In the genomic region with DNA sequence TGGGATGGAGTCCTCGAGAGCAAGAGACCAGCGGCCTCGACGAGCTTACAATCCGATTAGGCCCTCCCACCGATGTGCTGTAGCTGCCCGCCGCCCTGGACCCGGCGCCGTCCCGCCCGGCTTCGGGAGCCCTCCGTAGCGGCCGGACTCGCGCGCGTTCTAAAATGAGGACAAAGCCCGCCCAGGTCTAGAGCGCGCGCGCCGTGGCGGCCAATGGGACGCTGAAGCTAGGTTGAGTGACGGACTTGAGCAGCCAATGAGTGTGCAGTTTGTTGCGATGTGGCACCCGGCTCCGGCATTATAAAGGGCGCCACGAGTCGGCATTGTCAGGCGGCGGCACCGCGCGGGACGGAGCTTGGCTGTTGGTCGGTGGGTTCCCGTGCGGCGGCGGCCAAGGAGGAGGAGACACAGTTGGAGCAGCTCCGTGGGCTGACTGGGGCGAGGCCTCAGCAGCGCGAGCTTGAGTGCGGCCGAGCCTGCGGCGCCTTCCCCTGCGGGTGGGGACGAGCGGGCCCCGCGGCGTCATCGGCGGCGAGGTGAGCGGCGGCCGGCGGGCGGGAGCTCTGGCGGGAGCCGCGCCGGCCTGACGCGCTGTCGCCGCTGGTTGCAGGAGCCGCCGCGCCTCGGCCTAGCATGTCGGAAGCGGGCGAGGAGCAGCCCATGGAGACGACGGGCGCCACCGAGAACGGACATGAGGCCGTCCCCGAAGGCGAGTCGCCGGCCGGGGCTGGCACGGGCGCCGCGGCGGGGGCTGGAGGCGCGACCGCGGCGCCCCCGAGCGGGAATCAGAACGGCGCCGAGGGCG, we compare ENCODE assay signal across 8 cellular contexts. TPM values are rescaled to one million over a fixed set of nuclear protein-coding genes. Genes with fewer than 3 reads are reported as not detected.
A peak's percentile ranks its signal among the peaks of the same experiment; 100 is the strongest.
DNase-seq lines count a peak whose midpoint lies in the region; ATAC-seq and TF ChIP-seq lines count a peak whose summit lies in the region.

Gene HNRNPAB (plus strand): TSS at position 329 of the 805 bp plus-strand sequence. CDS start 305 bp downstream, at position 634.

- peaks cover 46% of the 10 kb centered on the region for H3K4me1 Mint-ChIP-seq in activated naive CD8-positive, alpha-beta T cell treated with anti-CD3 and anti-CD28 coated beads, Interleukin-2, amount 50 U/mL, for 24 hours

- H3K36me3 ChIP-seq in cardiac muscle cell (peaks cover 31% of the 10 kb centered on the region), trophoblast cell (ENCODE audit: control insufficient read depth in 1 of 2, insufficient read depth in 2 of 2, low read length in 2 of 2) (peaks cover 26 to 34% of the 10 kb centered on the region in 2 experiments), transverse colon (peaks cover 0 to 12% (median 2%) of the 10 kb centered on the region in 4 donors)

- peak within 1 kb of the TSS; percentile 72 for H2BK120ac ChIP-seq in trophoblast cell (ENCODE audit: insufficient read depth, low read length, poor library complexity)

- no peak for TF ChIP-seq EP300 in transverse colon (IDR thresholded peaks at IDR 0.05; ENCODE audit: low read depth)

- H3K9me3 ChIP-seq in cardiac muscle cell (ENCODE audit: low read depth) (no peaks in the 10 kb centered on the region), trophoblast cell (ENCODE audit: insufficient read depth, low read depth, low read length) (no peaks in the 10 kb centered on the region), transverse colon (no peaks in the 10 kb centered on the region)

- H2BK5ac ChIP-seq in trophoblast cell (ENCODE audit: low read depth, low read length, poor library complexity): peak within 1 kb of the TSS; percentile 89

- peak within 1 kb of the TSS; percentile 88 for H4K91ac ChIP-seq in trophoblast cell (ENCODE audit: low read depth, low read length)

- peak within 1 kb of the TSS; percentile 92 for H2AFZ ChIP-seq in trophoblast cell (ENCODE audit: insufficient read depth, low read length, poor library complexity)

- peak within 1 kb of the TSS; percentile 100 for H3K9ac ChIP-seq in trophoblast cell (ENCODE audit: low read length)

- peaks cover 26% of the 10 kb centered on the region for H3K79me2 ChIP-seq in trophoblast cell (ENCODE audit: control insufficient read depth, insufficient read depth, low read length, poor library complexity)

- H3K4me3 ChIP-seq in GM12864 (ENCODE audit: low read depth, low read length) (peak within 1 kb of the TSS; percentile 86), cardiac muscle cell (peak within 1 kb of the TSS; percentile 94), trophoblast cell (ENCODE audit: low read depth, low read length) (peak within 1 kb of the TSS; percentile 100), transverse colon (peak within 1 kb of the TSS; percentile 93 to 99 (median 96))

- peaks cover 45% of the 10 kb centered on the region for H3K36me3 Mint-ChIP-seq in activated naive CD8-positive, alpha-beta T cell treated with anti-CD3 and anti-CD28 coated beads, Interleukin-2, amount 50 U/mL, for 24 hours (ENCODE audit: low read depth)

- H3K18ac ChIP-seq in trophoblast cell (ENCODE audit: low read length): peak within 1 kb of the TSS; percentile 80

- peak; percentile 100 for TF ChIP-seq POLR2A in transverse colon (IDR thresholded peaks at IDR 0.05)

- peak within 1 kb of the TSS; percentile 92 for H3K27ac ChIP-seq in cardiac muscle cell
- peak within 1 kb of the TSS; percentile 78 for H3K27ac ChIP-seq in trophoblast cell (ENCODE audit: low read depth, low read length)
- peak within 1 kb of the TSS; percentile 99 for H3K27ac ChIP-seq in transverse colon

- peak within 1 kb of the TSS; percentile 92 for H4K12ac ChIP-seq in trophoblast cell (ENCODE audit: low read depth, low read length)

- H3K4me3 Mint-ChIP-seq in activated naive CD8-positive, alpha-beta T cell treated with anti-CD3 and anti-CD28 coated beads, Interleukin-2, amount 50 U/mL, for 24 hours: peak within 1 kb of the TSS; percentile 97

- H2AK5ac ChIP-seq in trophoblast cell (ENCODE audit: low read length): peak within 1 kb of the TSS; percentile 95

- H3K14ac ChIP-seq in trophoblast cell (ENCODE audit: low read length): peak within 1 kb of the TSS; percentile 97

- peaks cover 3% of the 10 kb centered on the region for H3K27me3 Mint-ChIP-seq in activated naive CD8-positive, alpha-beta T cell treated with anti-CD3 and anti-CD28 coated beads, Interleukin-2, amount 50 U/mL, for 24 hours

- H3K9me3 Mint-ChIP-seq in activated naive CD8-positive, alpha-beta T cell treated with anti-CD3 and anti-CD28 coated beads, Interleukin-2, amount 50 U/mL, for 24 hours: no peaks in the 10 kb centered on the region

- peak within 1 kb of the TSS; percentile 93 for H4K8ac ChIP-seq in trophoblast cell (ENCODE audit: low read depth, low read length)

- no peak for TF ChIP-seq CTCF in GM12864 (IDR thresholded peaks at IDR 0.05; ENCODE audit: low read depth, low read length, missing control alignments)
- no peak for TF ChIP-seq CTCF in cardiac muscle cell (IDR thresholded peaks at IDR 0.05; ENCODE audit: low read depth, low read length)
- no peak for TF ChIP-seq CTCF in transverse colon (IDR thresholded peaks at IDR 0.05)

- H3K4me1 ChIP-seq in cardiac muscle cell (ENCODE audit: low read depth) (peaks cover 9% of the 10 kb centered on the region), trophoblast cell (ENCODE audit: control insufficient read depth in 1 of 2, insufficient read depth in 2 of 2, low read length in 2 of 2) (peaks cover 0 to 13% of the 10 kb centered on the region in 2 experiments), transverse colon (peaks cover 32 to 49% (median 42%) of the 10 kb centered on the region in 4 donors)

- H3K4me2 ChIP-seq in trophoblast cell (ENCODE audit: low read length): peak within 1 kb of the TSS; percentile 96

- H3K23ac ChIP-seq in trophoblast cell (ENCODE audit: low read length): no peak within 1 kb of the TSS

- DNase-seq in GM12864 (ENCODE audit: low read depth): peak; percentile 90
- peak; percentile 85 to 97 (median 94) for DNase-seq in NCI-H1417 (lab: John Stamatoyannopoulos, UW)
- DNase-seq in SW 1271 (lab: John Stamatoyannopoulos, UW): peak; percentile 81 to 95
- peak; percentile 96 for DNase-seq in activated naive CD8-positive, alpha-beta T cell treated with anti-CD3 and anti-CD28 coated beads, Interleukin-2, amount 50 U/mL, for 24 hours
- DNase-seq in cardiac muscle cell (ENCODE audit: low read depth in 1 of 2, low spot score in 1 of 2): peak; percentile 97 to 98
- DNase-seq in trophoblast cell: peak; percentile 96 to 99
- peak; percentile 97 for DNase-seq in transverse colon

- H2BK12ac ChIP-seq in trophoblast cell (ENCODE audit: low read length): no peak within 1 kb of the TSS

- in situ Hi-C loops in transverse colon (cut with MboI; ENCODE audit: low pct_ligation_motif_present in 1 of 4, low pct_unique_long_range_greater_than_20kb in 1 of 4, low sequenced_read_pairs in 3 of 4): no loop called here

- no CpG with 5 or more reads among the region's 111 CpGs for WGBS in trophoblast cell (ENCODE audit: extremely low coverage, insufficient coverage, insufficient read length)
- 0% methylated on average over 71 of the region's 111 CpGs; no CpG with 5 or more reads in 1 of the 2 donors for WGBS in transverse colon (ENCODE audit: low coverage in 1 of 2), 2 donors

- peak within 1 kb of the TSS; percentile 94 for H3K4ac ChIP-seq in trophoblast cell (ENCODE audit: low read depth, low read length)

- peaks cover 11% of the 10 kb centered on the region for H3K79me1 ChIP-seq in trophoblast cell (ENCODE audit: low read length)

- intact Hi-C loops in transverse colon (cut with DNase I; ENCODE audit: low total_unique reads): no loop called here

- H3K27me3 ChIP-seq in cardiac muscle cell (no peaks in the 10 kb centered on the region), trophoblast cell (ENCODE audit: insufficient read depth, low read length) (peaks cover 3% of the 10 kb centered on the region), transverse colon (no peaks in the 10 kb centered on the region)

- peak; percentile 78 for ATAC-seq in HG02759 (IDR thresholded peaks at IDR 0.05; ENCODE audit: unreplicated experiment)
- ATAC-seq in activated naive CD8-positive, alpha-beta T cell treated with anti-CD3 and anti-CD28 coated beads, Interleukin-2, amount 50 U/mL, for 24 hours: peak; percentile 87

- peak within 1 kb of the TSS; percentile 100 for H3K27ac Mint-ChIP-seq in activated naive CD8-positive, alpha-beta T cell treated with anti-CD3 and anti-CD28 coated beads, Interleukin-2, amount 50 U/mL, for 24 hours

RNA-seq across cellular contexts. Expression of gene HNRNPAB, which starts in this region (rescaled TPM):
- total RNA-seq in cardiac muscle cell (127 and 154 TPM in 2 replicates), transverse colon (100 to 1,000 TPM; 115 to 199 (median 169) TPM)
- 205 and 224 TPM in 2 replicates for polyA plus RNA-seq in cardiac muscle cell
- polyA plus RNA-seq in trophoblast cell (2013): 170 and 172 TPM in 2 replicates

Comparison
In these comparisons a context has a peak if more than half of its experiments do, and no peak if none do; other contexts are left out.
1. Peak in every context shown above with its lines: DNase-seq, ATAC-seq, H3K4me3 ChIP-seq and H3K27ac ChIP-seq.